Comparison of ENCODE assay signal across 15 cellular contexts in genomic region chr5:91302335-91302734, GRCh38.
DNase-seq lines count a peak whose midpoint lies in the region; ATAC-seq and TF ChIP-seq lines count a peak whose summit lies in the region.
"Had no signal": no experiment of that assay in that cellular context is flagged by ENCODE, and none has a peak within 500 bp of the region (broad histone marks: within the 10 kb centered on the region; RNA-seq: fewer than 3 reads in every experiment).

No MANE protein-coding gene starts in this region.

- no peak for ATAC-seq in psoas muscle
- ATAC-seq in HG02798 (IDR thresholded peaks at IDR 0.05; ENCODE audit: poor library complexity, unreplicated experiment), result no peak
- ATAC-seq: stimulated activated naive B cell treated with anti-CD40 and anti-IgM and Interleukin-4, amounts not matched to agents 10 μg/mL and 1 μg/mL and 100 μg/mL, for 72 hours had no signal

- in situ Hi-C loops in brain microvascular endothelial cell (cut with HindIII; ENCODE audit: low pct_ligation_motif_present, low sequenced_read_pairs), result no loop called here

- peak overlapping the region; percentile 99 for H2AFZ ChIP-seq in OCI-LY1 (ENCODE audit: low read length)

- DNase-seq in GM12864 (ENCODE audit: low read depth) (no peak), brain microvascular endothelial cell (no peak), psoas muscle (no peak), NCI-H146 (lab: John Stamatoyannopoulos, UW) (no peak), hepatic stellate cell (ENCODE audit: low spot score) (no peak)
- DNase-seq in activated CD4-positive, alpha-beta T cell treated with anti-CD3 and anti-CD28 coated beads, Interleukin-2, amount 50 U/mL, for 4 hours, result no peak
- DNase-seq: activated CD4-positive, alpha-beta T cell treated with anti-CD3 and anti-CD28 coated beads for 48 hours; NCI-H1930; NCI-H526; stimulated activated naive B cell treated with anti-CD40 and anti-IgM and Interleukin-4, amounts not matched to agents 10 μg/mL and 1 μg/mL and 100 μg/mL, for 72 hours had no signal

- 0 out of 2 replicates have a peak overlapping the region, but pooled peaks have one; percentile 24 for H3K4me2 ChIP-seq in OCI-LY1 (ENCODE audit: low read length)

- H3K9me3 ChIP-seq in OCI-LY1 (ENCODE audit: low read length), result no peaks in the 10 kb centered on the region
- no peaks in the 10 kb centered on the region for H3K9me3 ChIP-seq in psoas muscle
- H3K9me3 ChIP-seq: gastroesophageal sphincter had no signal

- no peaks in the 10 kb centered on the region for H3K79me2 ChIP-seq in OCI-LY1 (ENCODE audit: insufficient read depth, low read length)

- no peaks in the 10 kb centered on the region for H3F3A ChIP-seq in OCI-LY1 (ENCODE audit: insufficient read depth, low read length)

- H3K27ac ChIP-seq in OCI-LY1 (ENCODE audit: low read depth, low read length, poor library complexity, severe bottlenecking) (no peak overlapping the region), brain microvascular endothelial cell (no peak overlapping the region), psoas muscle (peak overlapping the region; percentile 97)
- H3K27ac ChIP-seq: C4-2B, cardiac muscle cell had no signal

- H4K20me1 ChIP-seq in OCI-LY1 (ENCODE audit: insufficient read depth, low read length), result no peaks in the 10 kb centered on the region

- peak; percentile 28 for TF ChIP-seq CTCF in GM12864 (IDR thresholded peaks at IDR 0.05; ENCODE audit: low read depth, low read length, missing control alignments)
- TF ChIP-seq CTCF in OCI-LY1 (IDR thresholded peaks at IDR 0.05; ENCODE audit: low read length), result peak; percentile 48
- TF ChIP-seq CTCF in brain microvascular endothelial cell (IDR thresholded peaks at IDR 0.05; ENCODE audit: low read depth, low read length, missing control alignments), result peak; percentile 41
- TF ChIP-seq CTCF in psoas muscle (IDR thresholded peaks at IDR 0.05), result no peak

- no peaks in the 10 kb centered on the region for H3K36me3 ChIP-seq in OCI-LY1 (ENCODE audit: insufficient read depth, low read length)
- no peaks in the 10 kb centered on the region for H3K36me3 ChIP-seq in brain microvascular endothelial cell (replicated peaks)
- H3K36me3 ChIP-seq in psoas muscle (ENCODE audit: insufficient read depth in 1 of 2, low read depth in 1 of 2), result peaks cover 0 to 4% of the 10 kb centered on the region in 2 donors
- H3K36me3 ChIP-seq: cardiac muscle cell, gastroesophageal sphincter had no signal

- H3K9ac ChIP-seq in OCI-LY1 (ENCODE audit: low read length), result no peak overlapping the region

- H3K4me1 ChIP-seq in OCI-LY1 (ENCODE audit: insufficient read depth, low read length, severe bottlenecking) (peaks cover 6% of the 10 kb centered on the region), psoas muscle (peaks cover 34% of the 10 kb centered on the region)

- no peaks in the 10 kb centered on the region for H3K27me3 ChIP-seq in OCI-LY1 (ENCODE audit: insufficient read depth, low read length)
- H3K27me3 ChIP-seq in brain microvascular endothelial cell (replicated peaks), result no peaks in the 10 kb centered on the region
- H3K27me3 ChIP-seq in psoas muscle (ENCODE audit: insufficient read depth in 3 of 3, low read length in 2 of 3), result no peaks in the 10 kb centered on the region
- H3K27me3 ChIP-seq: cardiac muscle cell, gastroesophageal sphincter had no signal

- 77 to 86% (median 79%) methylated on average over 4 of the region's 4 CpGs for WGBS in psoas muscle, 3 donors

- H3K4me3 ChIP-seq in GM12864 (ENCODE audit: low read depth, low read length) (no peak overlapping the region), OCI-LY1 (ENCODE audit: low read depth, low read length, poor library complexity, severe bottlenecking) (no peak overlapping the region), brain microvascular endothelial cell (ENCODE audit: low read depth, low read length) (no peak overlapping the region), psoas muscle (no peak overlapping the region)
- H3K4me3 ChIP-seq: cardiac muscle cell, gastroesophageal sphincter had no signal

- intact Hi-C loops in psoas muscle (cut with DNase I), result no loop called here

- no peaks in the 10 kb centered on the region for H3K9me2 ChIP-seq in OCI-LY1 (ENCODE audit: low read depth, low read length)
